ENCODE assay signal across 10 cellular contexts in genomic region chr2:27724191-27724590, GRCh38. TPM values are rescaled to one million over a fixed set of nuclear protein-coding genes. Genes with fewer than 3 reads are reported as not detected.
DNase-seq lines count a peak whose midpoint lies in the region; ATAC-seq and TF ChIP-seq lines count a peak whose summit lies in the region.
"Had no signal": no experiment of that assay in that cellular context is flagged by ENCODE, and none has a peak within 500 bp of the region (broad histone marks: within the 10 kb centered on the region; RNA-seq: fewer than 3 reads in every experiment).

No MANE protein-coding gene starts in this region.

- H3K36me3 ChIP-seq in heart left ventricle (no peaks in the 10 kb centered on the region), prostate gland (no peaks in the 10 kb centered on the region), aorta (ENCODE audit: control insufficient read depth in 1 of 2, insufficient read depth in 2 of 2, low read length in 1 of 2) (no peaks in the 10 kb centered on the region)

- H3K4me3 ChIP-seq in heart left ventricle (no peak overlapping the region), right cardiac atrium (ENCODE audit: low read length) (no peak overlapping the region), prostate gland (no peak overlapping the region), aorta (ENCODE audit: low read length in 2 of 2) (no peak overlapping the region)

- intact Hi-C loops in heart left ventricle (cut with DNase I), result loop anchor here (5.0 to 10.0 kb wide), 8 partner anchors 48 to 673 kb away; partner anchors contain the start of genes FOSL2 (in 5 of the 10), MRPL33 (in 3 of the 10), BABAM2 (in 1 of the 10) and RBKS (in 1 of the 10)
- intact Hi-C loops in cardiac septum (cut with DNase I), result no loop called here
- intact Hi-C loops in right cardiac atrium (cut with DNase I), result no loop called here
- intact Hi-C loops in prostate gland (cut with DNase I), result loop anchor here (5.0 kb wide), 2 partner anchors 48 to 673 kb away; partner anchors contain the start of gene MRPL33
- intact Hi-C loops in aorta (cut with DNase I), result loop anchor here in 1 of 2 donors (5.0 kb wide), 2 partner anchors 73 to 163 kb away; no protein-coding TSS in a partner anchor

- H3K9me3 ChIP-seq in heart left ventricle, result no peaks in the 10 kb centered on the region
- H3K9me3 ChIP-seq in right cardiac atrium (ENCODE audit: control insufficient read depth, low read length), result no peaks in the 10 kb centered on the region
- H3K9me3 ChIP-seq in prostate gland, result no peaks in the 10 kb centered on the region
- H3K9me3 ChIP-seq in aorta (ENCODE audit: control insufficient read depth, low read length), result no peaks in the 10 kb centered on the region

- ATAC-seq in heart left ventricle, result peak in 2 of 4 donors; percentile 16 to 19
- ATAC-seq in right cardiac atrium, result peak; percentile 3 to 7
- ATAC-seq in aorta (ENCODE audit: low FRiP score), result no peak
- ATAC-seq in esophagus mucosa, result no peak

- H3K4me1 ChIP-seq in heart left ventricle, result peaks cover 0 to 66% (median 42%) of the 10 kb centered on the region in 12 donors
- H3K4me1 ChIP-seq in right cardiac atrium (ENCODE audit: control insufficient read depth, insufficient read depth, low read length), result peaks cover 7% of the 10 kb centered on the region
- H3K4me1 ChIP-seq in prostate gland (replicated peaks), result no peaks in the 10 kb centered on the region
- H3K4me1 ChIP-seq in aorta (ENCODE audit: control insufficient read depth in 1 of 2, insufficient read depth in 2 of 2, low read length in 2 of 2), result peaks cover 2 to 6% of the 10 kb centered on the region in 2 donors
- H3K4me1 ChIP-seq: parathyroid adenoma had no signal

- no peak for DNase-seq in heart left ventricle
- no peak for DNase-seq in cardiac septum (ENCODE audit: low spot score)
- DNase-seq in right cardiac atrium, result no peak
- no peak for DNase-seq in prostate gland (ENCODE audit: low spot score)
- DNase-seq in aorta, result no peak
- no peak for DNase-seq in activated effector memory CD4-positive, alpha-beta T cell treated with anti-CD3 and anti-CD28 coated beads, Interleukin-2, amount 50 U/mL, for 16 hours
- no peak for DNase-seq in NCI-H187 (lab: John Stamatoyannopoulos, UW)
- DNase-seq: stimulated activated CD4-positive, alpha-beta T cell treated with anti-CD3 and anti-CD28 coated beads, Interleukin-2, amount 100 ng/mL, for 48 hours had no signal

- TF ChIP-seq CTCF in heart left ventricle (IDR thresholded peaks at IDR 0.05), result no peak
- TF ChIP-seq CTCF in prostate gland (IDR thresholded peaks at IDR 0.05), result no peak

- no peaks in the 10 kb centered on the region for H3K27me3 ChIP-seq in heart left ventricle
- no peaks in the 10 kb centered on the region for H3K27me3 ChIP-seq in right cardiac atrium (ENCODE audit: control insufficient read depth, insufficient read depth)
- H3K27me3 ChIP-seq in prostate gland (replicated peaks; ENCODE audit: insufficient read depth), result no peaks in the 10 kb centered on the region
- H3K27me3 ChIP-seq in aorta (ENCODE audit: control insufficient read depth in 1 of 2, insufficient read depth in 2 of 2, low read length in 1 of 2), result no peaks in the 10 kb centered on the region

- H3K27ac ChIP-seq in heart left ventricle, result peak overlapping the region; percentile 6 to 94 (median 73)
- H3K27ac ChIP-seq in right cardiac atrium (ENCODE audit: low read length), result peak overlapping the region; percentile 90
- peak overlapping the region; percentile 70 to 72 for H3K27ac ChIP-seq in prostate gland
- peak overlapping the region; percentile 95 to 97 for H3K27ac ChIP-seq in aorta (ENCODE audit: low read depth in 1 of 2, low read length in 2 of 2)
- H3K27ac ChIP-seq: parathyroid adenoma had no signal

- TF ChIP-seq POLR2A in heart left ventricle (IDR thresholded peaks at IDR 0.05) (no peak), prostate gland (IDR thresholded peaks at IDR 0.05) (no peak)

- WGBS in heart left ventricle, 4 donors, result 70 to 76% (median 74%) methylated on average over 3 of the region's 3 CpGs
- 69% methylated on average over 3 of the region's 3 CpGs for WGBS in right cardiac atrium
- 78% methylated on average over 3 of the region's 3 CpGs for WGBS in prostate gland
- WGBS in aorta, 2 donors, result 27% methylated on average over 3 of the region's 3 CpGs

RNA-seq across cellular contexts. Expression of gene MRPL33, which starts 47.3 kb away (rescaled TPM):
- total RNA-seq in heart left ventricle (100 to 1,000 TPM; 163 to 503 (median 305) TPM), cardiac septum (258 TPM), right cardiac atrium (100 to 1,000 TPM; 242 to 308 (median 274) TPM), prostate gland (100 to 1,000 TPM; 140 to 186 TPM), aorta (100 to 1,000 TPM in 1 of 2 donors, 10 to 100 TPM in 1; 85.0 to 116 TPM), esophagus mucosa (37.3 TPM)
- polyA plus RNA-seq in heart left ventricle (100 to 1,000 TPM; 177 to 901 TPM), right cardiac atrium (596 TPM), aorta (100 to 1,000 TPM; 253 to 347 TPM)

Comparison
In these comparisons a context has a peak if more than half of its experiments do, and no peak if none do; other contexts are left out.
1. intact Hi-C loops: an anchor here in heart left ventricle (5.0 to 10.0 kb wide) and prostate gland (5.0 kb wide); none called in cardiac septum and right cardiac atrium.
2. ATAC-seq: peak in right cardiac atrium (2 of 2); none in aorta (single experiment) and esophagus mucosa (single experiment).
3. Peak in every context shown above with its lines, with median percentiles within 50 percentile points of each other: H3K27ac ChIP-seq.